Comparison of ENCODE assay signal across 1 cellular context in genomic region chr4:184439856-184440592, GRCh38.
TF ChIP-seq lines count a peak whose summit lies in the region.

No MANE protein-coding gene starts in this region.

TF ChIP-seq in HEK293, 187 proteins besides CTCF, POLR2A, EP300 and RAD21 (continued from another document):
- TF ChIP-seq ZSCAN5A (tag by site-specific recombination; IDR thresholded peaks at IDR 0.05), result no peak
- TF ChIP-seq TSHZ1 (tag by site-specific recombination; IDR thresholded peaks at IDR 0.05; ENCODE audit: borderline replicate concordance), result no peak
